12 cellular contexts compared by ENCODE assay signal in genomic region chr7:72405389-72405788, GRCh38. TPM values are rescaled to one million over a fixed set of nuclear protein-coding genes. Genes with fewer than 3 reads are reported as not detected.
DNase-seq lines count a peak whose midpoint lies in the region; ATAC-seq and TF ChIP-seq lines count a peak whose summit lies in the region.
"Had no signal": no experiment of that assay in that cellular context is flagged by ENCODE, and none has a peak within 500 bp of the region (broad histone marks: within the 10 kb centered on the region; RNA-seq: fewer than 3 reads in every experiment).

No MANE protein-coding gene starts in this region.

- H3K9me3 ChIP-seq in right atrium auricular region, result no peaks in the 10 kb centered on the region
- H3K9me3 ChIP-seq in upper lobe of right lung, result no peaks in the 10 kb centered on the region

- H3K36me3 ChIP-seq in right atrium auricular region (no peaks in the 10 kb centered on the region), upper lobe of right lung (no peaks in the 10 kb centered on the region)

- ATAC-seq in upper lobe of right lung (peak; percentile 86), GM21381 (IDR thresholded peaks at IDR 0.05; ENCODE audit: unreplicated experiment) (no peak)
- ATAC-seq in stimulated activated effector memory CD8-positive, alpha-beta T cell treated with anti-CD3 and anti-CD28 coated beads, Interleukin-12 subunit alpha, Interleukin-12 subunit beta, amount 100 ng/mL, for 72 hours, result no peak

- H3K4me3 Mint-ChIP-seq in stimulated activated effector memory CD8-positive, alpha-beta T cell treated with anti-CD3 and anti-CD28 coated beads, Interleukin-12 subunit alpha, Interleukin-12 subunit beta, amount 100 ng/mL, for 72 hours, result no peak overlapping the region

- intact Hi-C loops in cardiac septum (cut with DNase I) (no loop called here), upper lobe of right lung (cut with DNase I) (no loop called here)

- peaks cover 12% of the 10 kb centered on the region for H3K9me3 Mint-ChIP-seq in stimulated activated effector memory CD8-positive, alpha-beta T cell treated with anti-CD3 and anti-CD28 coated beads, Interleukin-12 subunit alpha, Interleukin-12 subunit beta, amount 100 ng/mL, for 72 hours

- DNase-seq in cardiac septum (ENCODE audit: low spot score) (peak; percentile 46), right atrium auricular region (ENCODE audit: low spot score) (no peak), MV-4-11 (lab: John Stamatoyannopoulos, UW) (peak; percentile 96), fibroblast of mammary gland (ENCODE audit: low read depth) (peak; percentile 48), upper lobe of right lung (peak; percentile 79)
- no peak for DNase-seq in stimulated activated effector memory CD8-positive, alpha-beta T cell treated with anti-CD3 and anti-CD28 coated beads, Interleukin-12 subunit alpha, Interleukin-12 subunit beta, amount 100 ng/mL, for 72 hours (ENCODE audit: low spot score in 2 of 2)
- no peak for DNase-seq in stimulated activated naive CD4-positive, alpha-beta T cell (lab: John Stamatoyannopoulos, UW)
- DNase-seq: cortex of kidney, GM23248, NCI-H446 treated with DMSO at 0.1 percent for 48 hours, T1000 had no signal

- H3K27ac ChIP-seq in right atrium auricular region (no peak overlapping the region), upper lobe of right lung (no peak overlapping the region)
- H3K27ac ChIP-seq: GM23248 had no signal

- no peaks in the 10 kb centered on the region for H3K4me1 Mint-ChIP-seq in stimulated activated effector memory CD8-positive, alpha-beta T cell treated with anti-CD3 and anti-CD28 coated beads, Interleukin-12 subunit alpha, Interleukin-12 subunit beta, amount 100 ng/mL, for 72 hours

- no peak overlapping the region for H3K4me3 ChIP-seq in right atrium auricular region
- no peak overlapping the region for H3K4me3 ChIP-seq in fibroblast of mammary gland (ENCODE audit: control insufficient read depth, low read depth, low read length)
- no peak overlapping the region for H3K4me3 ChIP-seq in upper lobe of right lung
- H3K4me3 ChIP-seq: GM23248 had no signal

- no peaks in the 10 kb centered on the region for H3K36me3 Mint-ChIP-seq in stimulated activated effector memory CD8-positive, alpha-beta T cell treated with anti-CD3 and anti-CD28 coated beads, Interleukin-12 subunit alpha, Interleukin-12 subunit beta, amount 100 ng/mL, for 72 hours

- no peak for TF ChIP-seq CTCF in right atrium auricular region (IDR thresholded peaks at IDR 0.05)
- no peak for TF ChIP-seq CTCF in fibroblast of mammary gland (conservative IDR thresholded peaks at IDR 0.05; ENCODE audit: control insufficient read depth, insufficient read depth, low read depth, low read length)
- TF ChIP-seq CTCF in upper lobe of right lung (IDR thresholded peaks at IDR 0.05), result no peak

- H3K27ac Mint-ChIP-seq in stimulated activated effector memory CD8-positive, alpha-beta T cell treated with anti-CD3 and anti-CD28 coated beads, Interleukin-12 subunit alpha, Interleukin-12 subunit beta, amount 100 ng/mL, for 72 hours, result no peak overlapping the region

- H3K4me1 ChIP-seq in right atrium auricular region, result no peaks in the 10 kb centered on the region
- no peaks in the 10 kb centered on the region for H3K4me1 ChIP-seq in upper lobe of right lung

- no peaks in the 10 kb centered on the region for H3K27me3 ChIP-seq in right atrium auricular region
- H3K27me3 ChIP-seq in upper lobe of right lung, result no peaks in the 10 kb centered on the region

RNA-seq across cellular contexts. Expression of gene CALN1, which starts 6.7 kb away (rescaled TPM):
- total RNA-seq in cardiac septum, result not detected
- total RNA-seq in right atrium auricular region, result not detected
- total RNA-seq in upper lobe of right lung, result not detected
- total RNA-seq: GM23248 had no signal

Comparison
In these comparisons a context has a peak if more than half of its experiments do, and no peak if none do; other contexts are left out.
1. DNase-seq: peak in cardiac septum (single experiment), MV-4-11 (single experiment), fibroblast of mammary gland (single experiment) and upper lobe of right lung (single experiment); none in right atrium auricular region (single experiment), stimulated activated effector memory CD8-positive, alpha-beta T cell treated with anti-CD3 and anti-CD28 coated beads, Interleukin-12 subunit alpha, Interleukin-12 subunit beta, amount 100 ng/mL, for 72 hours (0 of 2) and stimulated activated naive CD4-positive, alpha-beta T cell (0 of 6).